ENCODE assay signal across 10 cellular contexts in genomic region chr2:53785378-53785777, GRCh38. TPM values are rescaled to one million over a fixed set of nuclear protein-coding genes. Genes with fewer than 3 reads are reported as not detected.
DNase-seq lines count a peak whose midpoint lies in the region; ATAC-seq and TF ChIP-seq lines count a peak whose summit lies in the region.
"Had no signal": no experiment of that assay in that cellular context is flagged by ENCODE, and none has a peak within 500 bp of the region (broad histone marks: within the 10 kb centered on the region; RNA-seq: fewer than 3 reads in every experiment).

No MANE protein-coding gene starts in this region.

- peaks cover 3% of the 10 kb centered on the region; the same call in 1 of the 2 replicates for H4K20me1 ChIP-seq in DOHH2 (ENCODE audit: control insufficient read depth, insufficient read depth, low read depth, low read length)
- no peaks in the 10 kb centered on the region for H4K20me1 ChIP-seq in OCI-LY1 (ENCODE audit: insufficient read depth, low read length)

- peaks cover 12% of the 10 kb centered on the region for H3K36me3 Mint-ChIP-seq in endothelial cell (ENCODE audit: low read depth, unreplicated experiment)

- H2BK120ac ChIP-seq in trophoblast cell (ENCODE audit: insufficient read depth, low read length, poor library complexity), result no peak overlapping the region

- ATAC-seq in HG02981 (IDR thresholded peaks at IDR 0.05; ENCODE audit: unreplicated experiment), result no peak
- no peak for ATAC-seq in HG02759 (IDR thresholded peaks at IDR 0.05; ENCODE audit: unreplicated experiment)
- ATAC-seq: activated naive CD4-positive, alpha-beta T cell treated with anti-CD3 and anti-CD28 coated beads, Interleukin-2, amount 50 U/mL, for 72 hours had no signal

- no peak for DNase-seq in endothelial cell (ENCODE audit: low spot score)
- no peak for DNase-seq in trophoblast cell
- no peak for DNase-seq in retina
- DNase-seq in NCI-H2171 (lab: John Stamatoyannopoulos, UW), result no peak
- DNase-seq: NCI-H1417 had no signal

- H3K27ac Mint-ChIP-seq in endothelial cell (ENCODE audit: unreplicated experiment), result peak overlapping the region; percentile 96

- WGBS in trophoblast cell (ENCODE audit: extremely low coverage, insufficient coverage, insufficient read length), result no CpG with 5 or more reads among the region's 11 CpGs

- H3K27ac ChIP-seq in DOHH2 (ENCODE audit: low read depth, low read length) (no peak overlapping the region), OCI-LY1 (ENCODE audit: low read depth, low read length, poor library complexity, severe bottlenecking) (peak overlapping the region; percentile 3), trophoblast cell (ENCODE audit: low read depth, low read length) (no peak overlapping the region)

- H3K23ac ChIP-seq in trophoblast cell (ENCODE audit: low read length), result no peak overlapping the region

- no peak overlapping the region for H2BK5ac ChIP-seq in trophoblast cell (ENCODE audit: low read depth, low read length, poor library complexity)

- H3K27me3 ChIP-seq in DOHH2 (ENCODE audit: control insufficient read depth, low read length), result no peaks in the 10 kb centered on the region
- H3K27me3 ChIP-seq in OCI-LY1 (ENCODE audit: insufficient read depth, low read length), result no peaks in the 10 kb centered on the region
- no peaks in the 10 kb centered on the region for H3K27me3 ChIP-seq in trophoblast cell (ENCODE audit: insufficient read depth, low read length)

- H3K79me1 ChIP-seq in trophoblast cell (ENCODE audit: low read length), result peaks cover 9% of the 10 kb centered on the region

- H3K27me3 Mint-ChIP-seq in endothelial cell (ENCODE audit: unreplicated experiment), result peaks cover 13% of the 10 kb centered on the region

- H3K9me3 ChIP-seq in DOHH2 (ENCODE audit: control insufficient read depth, insufficient read depth, low read length), result no peaks in the 10 kb centered on the region
- no peaks in the 10 kb centered on the region for H3K9me3 ChIP-seq in OCI-LY1 (ENCODE audit: low read length)
- H3K9me3 ChIP-seq in trophoblast cell (ENCODE audit: insufficient read depth, low read depth, low read length), result no peaks in the 10 kb centered on the region

- no peak overlapping the region for H2AFZ ChIP-seq in OCI-LY1 (ENCODE audit: low read length)
- no peak overlapping the region for H2AFZ ChIP-seq in trophoblast cell (ENCODE audit: insufficient read depth, low read length, poor library complexity)

- H3K4me1 ChIP-seq in DOHH2 (ENCODE audit: control insufficient read depth, low read length), result peaks cover 33% of the 10 kb centered on the region
- peaks cover 43% of the 10 kb centered on the region for H3K4me1 ChIP-seq in OCI-LY1 (ENCODE audit: insufficient read depth, low read length, severe bottlenecking)
- H3K4me1 ChIP-seq in trophoblast cell (ENCODE audit: control insufficient read depth in 1 of 2, insufficient read depth in 2 of 2, low read length in 2 of 2), result peaks cover 3 to 7% of the 10 kb centered on the region in 2 experiments

- no peak overlapping the region for H4K12ac ChIP-seq in trophoblast cell (ENCODE audit: low read depth, low read length)

- H3K79me2 ChIP-seq in DOHH2 (ENCODE audit: control insufficient read depth, low read length), result peaks cover 100% of the 10 kb centered on the region
- H3K79me2 ChIP-seq in OCI-LY1 (ENCODE audit: insufficient read depth, low read length), result peaks cover 77% of the 10 kb centered on the region
- peaks cover 12% of the 10 kb centered on the region for H3K79me2 ChIP-seq in trophoblast cell (ENCODE audit: control insufficient read depth, insufficient read depth, low read length, poor library complexity)

- H3K4ac ChIP-seq in trophoblast cell (ENCODE audit: low read depth, low read length), result peak overlapping the region; percentile 76

- H3K14ac ChIP-seq in trophoblast cell (ENCODE audit: low read length), result no peak overlapping the region

- H3F3A ChIP-seq in DOHH2 (ENCODE audit: control insufficient read depth, insufficient read depth) (peaks cover 4% of the 10 kb centered on the region), OCI-LY1 (ENCODE audit: insufficient read depth, low read length) (no peaks in the 10 kb centered on the region)

- H3K4me1 Mint-ChIP-seq in endothelial cell (ENCODE audit: unreplicated experiment), result peaks cover 25% of the 10 kb centered on the region

- H3K4me3 ChIP-seq in DOHH2 (ENCODE audit: low read length), result peak overlapping the region; percentile 96
- H3K4me3 ChIP-seq in OCI-LY1 (ENCODE audit: low read depth, low read length, poor library complexity, severe bottlenecking), result peak overlapping the region; percentile 89
- H3K4me3 ChIP-seq in trophoblast cell (ENCODE audit: low read depth, low read length), result no peak overlapping the region

- TF ChIP-seq CTCF in DOHH2 (IDR thresholded peaks at IDR 0.05; ENCODE audit: low read depth, low read length, poor library complexity, severe bottlenecking) (no peak), OCI-LY1 (IDR thresholded peaks at IDR 0.05; ENCODE audit: low read length) (no peak), endothelial cell (IDR thresholded peaks at IDR 0.05; ENCODE audit: unreplicated experiment) (no peak)

- H4K8ac ChIP-seq in trophoblast cell (ENCODE audit: low read depth, low read length), result no peak overlapping the region

- peak overlapping the region; percentile 61 for H3K4me2 ChIP-seq in DOHH2 (ENCODE audit: low read length)
- peak overlapping the region; percentile 90 for H3K4me2 ChIP-seq in OCI-LY1 (ENCODE audit: low read length)
- peak overlapping the region; percentile 92 for H3K4me2 ChIP-seq in trophoblast cell (ENCODE audit: low read length)

- H2BK12ac ChIP-seq in trophoblast cell (ENCODE audit: low read length), result no peak overlapping the region

- H3K9ac ChIP-seq in OCI-LY1 (ENCODE audit: low read length), result peak overlapping the region; percentile 91
- H3K9ac ChIP-seq in trophoblast cell (ENCODE audit: low read length), result no peak overlapping the region

- peak overlapping the region; percentile 99 for H3K4me3 Mint-ChIP-seq in endothelial cell (ENCODE audit: unreplicated experiment)

- no peaks in the 10 kb centered on the region for H3K9me3 Mint-ChIP-seq in endothelial cell (ENCODE audit: unreplicated experiment)
- H3K9me3 Mint-ChIP-seq: activated naive CD4-positive, alpha-beta T cell treated with anti-CD3 and anti-CD28 coated beads, Interleukin-2, amount 50 U/mL, for 72 hours had no signal

- H3K18ac ChIP-seq in trophoblast cell (ENCODE audit: low read length), result no peak overlapping the region

- H3K36me3 ChIP-seq in DOHH2 (ENCODE audit: control insufficient read depth, low read length), result peaks cover 54% of the 10 kb centered on the region
- peaks cover 36% of the 10 kb centered on the region for H3K36me3 ChIP-seq in OCI-LY1 (ENCODE audit: insufficient read depth, low read length)
- peaks cover 0 to 6% of the 10 kb centered on the region in 2 experiments for H3K36me3 ChIP-seq in trophoblast cell (ENCODE audit: control insufficient read depth in 1 of 2, insufficient read depth in 2 of 2, low read length in 2 of 2)

- no peaks in the 10 kb centered on the region for H3K9me2 ChIP-seq in DOHH2 (replicated peaks; ENCODE audit: control insufficient read depth, low read length)
- no peaks in the 10 kb centered on the region for H3K9me2 ChIP-seq in OCI-LY1 (ENCODE audit: low read depth, low read length)

- no peak overlapping the region for H2AK5ac ChIP-seq in trophoblast cell (ENCODE audit: low read length)

- no peak overlapping the region for H4K91ac ChIP-seq in trophoblast cell (ENCODE audit: low read depth, low read length)

RNA-seq across cellular contexts. Expression of gene ASB3, which starts 1.4 kb away (rescaled TPM):
- total RNA-seq in endothelial cell (ENCODE audit: unreplicated experiment), result 25.2 TPM
- polyA plus RNA-seq in trophoblast cell (2013), result 19.3 and 19.6 TPM in 2 replicates

RNA-seq across cellular contexts. Expression of gene ERLEC1, which starts 1.5 kb away (rescaled TPM):
- total RNA-seq in endothelial cell (ENCODE audit: unreplicated experiment), result 31.0 TPM
- polyA plus RNA-seq in trophoblast cell (2013), result 67.5 and 67.9 TPM in 2 replicates

RNA-seq across cellular contexts. Expression of gene CHAC2, which starts 17.8 kb away (rescaled TPM):
- total RNA-seq in endothelial cell (ENCODE audit: unreplicated experiment), result 1.3 TPM
- polyA plus RNA-seq in trophoblast cell (2013), result 0.86 TPM in 2 replicates
